In genomic region chr22:18141004-18141403, GRCh38 we compare ENCODE assay signal across 4 cellular contexts.
TF ChIP-seq lines count a peak whose summit lies in the region.

No MANE protein-coding gene starts in this region.

TF ChIP-seq in A549, 52 proteins besides CTCF, POLR2A, EP300 and RAD21:
- TF ChIP-seq MAFK (IDR thresholded peaks at IDR 0.05; ENCODE audit: partially characterized antibody) = peak; percentile 5

TF ChIP-seq in WTC11, 78 proteins besides CTCF, POLR2A, EP300 and RAD21:
- peak; percentile 47 for TF ChIP-seq NFYB (CRISPR knock-in tag; conservative IDR thresholded peaks at IDR 0.05; ENCODE audit: low read depth)

TF ChIP-seq in K562, 482 proteins besides CTCF, POLR2A, EP300 and RAD21:
- TF ChIP-seq NFYB (IDR thresholded peaks at IDR 0.05; ENCODE audit: extremely low read depth, insufficient read length) (peak; percentile 81), RBM25 (IDR thresholded peaks at IDR 0.05; ENCODE audit: low read depth, low read length, severe bottlenecking) (peak; percentile 10), ZNF316 (IDR thresholded peaks at IDR 0.05) (peak; percentile 31; the same call in 1 of the 2 replicates), C11orf30 (IDR thresholded peaks at IDR 0.05; ENCODE audit: low read depth) (peak; percentile 9; the same call in 1 of the 2 replicates)

TF ChIP-seq in HepG2, 621 proteins besides CTCF, POLR2A, EP300 and RAD21:
- TF ChIP-seq NFYB (CRISPR knock-in tag; IDR thresholded peaks at IDR 0.05) = peak; percentile 51; the same call in 1 of the 2 replicates
TF ChIP-seq in HepG2: peak in this region for 1; not testable (repeated sequence) for 620.
